19 cellular contexts compared by ENCODE assay signal in the genomic region with DNA sequence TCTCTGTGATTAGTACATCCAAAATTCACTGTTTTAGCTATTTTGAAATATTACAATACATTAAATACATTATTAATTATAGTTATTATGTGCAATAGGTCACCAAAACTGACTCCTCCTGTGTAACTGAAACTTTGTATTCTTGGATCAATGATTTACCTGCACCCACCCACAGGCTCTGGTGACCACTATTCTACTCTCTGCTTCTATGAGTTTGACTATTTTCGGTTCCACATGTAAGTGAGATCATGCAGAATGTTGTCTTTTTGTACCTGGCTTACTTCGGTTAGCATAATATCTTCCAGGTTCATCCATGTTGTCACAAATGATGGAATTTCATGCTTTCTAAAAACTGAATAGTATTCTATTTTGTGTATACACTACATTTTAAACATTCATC. TPM values are rescaled to one million over a fixed set of nuclear protein-coding genes. Genes with fewer than 3 reads are reported as not detected.
DNase-seq lines count a peak whose midpoint lies in the region; ATAC-seq and TF ChIP-seq lines count a peak whose summit lies in the region.
"Had no signal": no experiment of that assay in that cellular context is flagged by ENCODE, and none has a peak within 500 bp of the region (broad histone marks: within the 10 kb centered on the region; RNA-seq: fewer than 3 reads in every experiment).

No MANE protein-coding gene starts in this region.

- no peak for DNase-seq in progenitor cell of endocrine pancreas (ENCODE audit: low spot score, unreplicated experiment)
- DNase-seq in NOMO-1 (lab: John Stamatoyannopoulos, UW; ENCODE audit: unreplicated experiment in 2 of 2) = no peak
- no peak for DNase-seq in H7
- no peak for DNase-seq in activated naive CD4-positive, alpha-beta T cell (lab: John Stamatoyannopoulos, UW)
- DNase-seq: activated CD8-positive, alpha-beta memory T cell treated with anti-CD3 and anti-CD28 coated beads, Interleukin-2, amount 10 ng/mL, durations not matched to agents 7 days and 5 days; activated naive CD8-positive, alpha-beta T cell treated with anti-CD3 and anti-CD28 coated beads for 36 hours; DMS53; NCI-H1048; NCI-H510A treated with DMSO at 0.1 percent for 48 hours; SHP77 treated with DMSO at 0.1 percent for 48 hours; uterus had no signal

- H3K4me1 Mint-ChIP-seq in progenitor cell of endocrine pancreas (ENCODE audit: low read depth) = peaks cover 9% of the 10 kb centered on the region
- H3K4me1 Mint-ChIP-seq: activated CD8-positive, alpha-beta memory T cell treated with anti-CD3 and anti-CD28 coated beads, Interleukin-2, amount 10 ng/mL, durations not matched to agents 7 days and 5 days; activated naive CD8-positive, alpha-beta T cell treated with anti-CD3 and anti-CD28 coated beads for 36 hours; neural progenitor cell had no signal

- peaks cover 8% of the 10 kb centered on the region for H3K9me3 Mint-ChIP-seq in progenitor cell of endocrine pancreas (ENCODE audit: low read depth)
- H3K9me3 Mint-ChIP-seq: activated naive CD8-positive, alpha-beta T cell treated with anti-CD3 and anti-CD28 coated beads for 36 hours had no signal

- H3K4me3 Mint-ChIP-seq in progenitor cell of endocrine pancreas (ENCODE audit: low read depth) = no peak overlapping the region
- H3K4me3 Mint-ChIP-seq: activated CD8-positive, alpha-beta memory T cell treated with anti-CD3 and anti-CD28 coated beads, Interleukin-2, amount 10 ng/mL, durations not matched to agents 7 days and 5 days; activated naive CD8-positive, alpha-beta T cell treated with anti-CD3 and anti-CD28 coated beads for 36 hours; neural progenitor cell had no signal

- H3K36me3 Mint-ChIP-seq in progenitor cell of endocrine pancreas (ENCODE audit: insufficient read depth) = no peaks in the 10 kb centered on the region
- H3K36me3 Mint-ChIP-seq: activated CD8-positive, alpha-beta memory T cell treated with anti-CD3 and anti-CD28 coated beads, Interleukin-2, amount 10 ng/mL, durations not matched to agents 7 days and 5 days; activated naive CD8-positive, alpha-beta T cell treated with anti-CD3 and anti-CD28 coated beads for 36 hours; neural progenitor cell had no signal

- no peak overlapping the region for H3K4me3 ChIP-seq in H7 (ENCODE audit: insufficient read depth, low read depth, low read length)
- H3K4me3 ChIP-seq: esophagus muscularis mucosa, neural progenitor cell, uterus had no signal

- H3K27ac Mint-ChIP-seq in progenitor cell of endocrine pancreas = no peak overlapping the region
- H3K27ac Mint-ChIP-seq: activated CD8-positive, alpha-beta memory T cell treated with anti-CD3 and anti-CD28 coated beads, Interleukin-2, amount 10 ng/mL, durations not matched to agents 7 days and 5 days; activated naive CD8-positive, alpha-beta T cell treated with anti-CD3 and anti-CD28 coated beads for 36 hours; neural progenitor cell had no signal

- TF ChIP-seq CTCF in progenitor cell of endocrine pancreas (IDR thresholded peaks at IDR 0.05; ENCODE audit: unreplicated experiment) = no peak

- ATAC-seq in GM18511 (IDR thresholded peaks at IDR 0.05; ENCODE audit: unreplicated experiment) (peak; percentile 100), GM19468 (IDR thresholded peaks at IDR 0.05; ENCODE audit: extremely low read depth, unreplicated experiment) (peak; percentile 82), HG02798 (IDR thresholded peaks at IDR 0.05; ENCODE audit: poor library complexity, unreplicated experiment) (peak; percentile 98), HG03378 (IDR thresholded peaks at IDR 0.05; ENCODE audit: unreplicated experiment) (peak; percentile 99)
- ATAC-seq: activated CD8-positive, alpha-beta memory T cell treated with anti-CD3 and anti-CD28 coated beads, Interleukin-2, amount 10 ng/mL, durations not matched to agents 7 days and 5 days had no signal

- H3K27me3 ChIP-seq in H7 (ENCODE audit: control insufficient read depth, insufficient read depth, low read length) = no peaks in the 10 kb centered on the region
- H3K27me3 ChIP-seq: esophagus muscularis mucosa, neural progenitor cell, uterus had no signal

- no peaks in the 10 kb centered on the region for H3K27me3 Mint-ChIP-seq in progenitor cell of endocrine pancreas

- H3K36me3 ChIP-seq in H7 (replicated peaks; ENCODE audit: control insufficient read depth, insufficient read depth, low read length) = no peaks in the 10 kb centered on the region
- H3K36me3 ChIP-seq: esophagus muscularis mucosa, neural progenitor cell, uterus had no signal

RNA-seq across cellular contexts. Expression of a gene that starts 43.8 kb away (rescaled TPM):
- total RNA-seq in progenitor cell of endocrine pancreas = 1.5 TPM in 2 replicates
- total RNA-seq in H7 (2014; rRNA removed; shearing (Covaris generic)) = not detected in 2 replicates
- total RNA-seq: activated CD8-positive, alpha-beta memory T cell treated with anti-CD3 and anti-CD28 coated beads, Interleukin-2, amount 10 ng/mL, durations not matched to agents 7 days and 5 days; activated naive CD8-positive, alpha-beta T cell treated with anti-CD3 and anti-CD28 coated beads for 36 hours; chondrocyte; esophagus muscularis mucosa; HT1080; uterus had no signal
